ENCODE assay signal across 11 cellular contexts in the genomic region with DNA sequence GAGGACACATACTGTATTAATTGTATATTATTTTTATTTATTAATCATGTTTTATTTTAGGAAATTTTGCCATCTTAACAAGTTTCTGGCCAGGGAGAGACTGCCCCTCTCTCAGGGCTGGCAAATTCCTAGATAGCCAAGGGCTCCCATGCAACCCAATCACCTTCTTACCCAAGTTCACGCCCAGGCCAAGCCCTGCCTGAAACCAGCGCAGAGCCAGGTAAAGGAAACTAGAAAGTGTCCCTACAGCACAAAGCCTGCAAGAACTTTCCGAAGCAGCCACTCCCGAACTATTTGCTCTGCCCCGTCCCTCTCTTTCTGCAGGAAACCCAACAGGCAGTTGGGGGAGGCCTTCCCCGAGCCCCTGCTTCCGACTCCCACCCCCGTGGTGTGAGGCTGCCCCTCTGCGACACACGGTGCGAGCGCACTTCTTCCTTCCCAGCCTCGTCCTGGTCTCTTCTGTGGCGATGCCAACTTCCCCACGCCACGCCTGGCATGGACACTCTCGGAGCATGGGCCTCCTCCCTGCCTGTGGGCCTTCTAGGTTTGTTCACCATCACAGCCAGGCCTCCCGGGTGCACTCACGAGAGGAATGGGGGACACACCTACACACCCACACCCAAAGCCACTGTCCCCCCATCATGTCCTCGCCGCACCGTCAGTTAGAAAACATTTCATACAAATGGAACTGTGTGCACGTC.
DNase-seq lines count a peak whose midpoint lies in the region; ATAC-seq and TF ChIP-seq lines count a peak whose summit lies in the region.
"Had no signal": no experiment of that assay in that cellular context is flagged by ENCODE, and none has a peak within 500 bp of the region (broad histone marks: within the 10 kb centered on the region; RNA-seq: fewer than 3 reads in every experiment).

No MANE protein-coding gene starts in this region.

- H3K4me3 Mint-ChIP-seq in activated T-helper 1 cell treated with anti-CD3 and anti-CD28 coated beads, Interleukin-12 subunit alpha, Interleukin-12 subunit beta, Interleukin-2, Interleukin-4 antibody, amounts not matched to agents 30 ng/mL and 10 ng/mL and 1 ng/mL, durations not matched to agents 14 hours and 24 hours and 36 hours = no peak overlapping the region
- H3K4me3 Mint-ChIP-seq in stimulated activated naive CD8-positive, alpha-beta T cell treated with anti-CD3 and anti-CD28 coated beads, Interleukin-15, amount 100 ng/mL, for 72 hours = peak overlapping the region; percentile 5 to 27

- no peak overlapping the region for H3K4me3 ChIP-seq in left ventricle myocardium inferior
- no peak overlapping the region for H3K4me3 ChIP-seq in right cardiac atrium (ENCODE audit: low read length)

- intact Hi-C loops in Right ventricle myocardium inferior (cut with DNase I) (no loop called here), left ventricle myocardium inferior (cut with micrococcal nuclease) (no loop called here), right cardiac atrium (cut with DNase I) (no loop called here), head of caudate nucleus (cut with DNase I) (no loop called here)
- intact Hi-C loops in activated T-helper 1 cell treated with anti-CD3 and anti-CD28 coated beads, Interleukin-12 subunit alpha, Interleukin-12 subunit beta, Interleukin-2, Interleukin-4 antibody, amounts not matched to agents 30 ng/mL and 10 ng/mL and 1 ng/mL, durations not matched to agents 14 hours and 24 hours and 36 hours (cut with micrococcal nuclease) = no loop called here

- H3K36me3 ChIP-seq in left ventricle myocardium inferior = peaks cover 3% of the 10 kb centered on the region

- no peak for TF ChIP-seq CTCF in left ventricle myocardium inferior (IDR thresholded peaks at IDR 0.05; ENCODE audit: borderline replicate concordance)

- H3K27me3 Mint-ChIP-seq in activated T-helper 1 cell treated with anti-CD3 and anti-CD28 coated beads, Interleukin-12 subunit alpha, Interleukin-12 subunit beta, Interleukin-2, Interleukin-4 antibody, amounts not matched to agents 30 ng/mL and 10 ng/mL and 1 ng/mL, durations not matched to agents 14 hours and 24 hours and 36 hours (ENCODE audit: insufficient read depth) = no peaks in the 10 kb centered on the region
- no peaks in the 10 kb centered on the region for H3K27me3 Mint-ChIP-seq in stimulated activated naive CD8-positive, alpha-beta T cell treated with anti-CD3 and anti-CD28 coated beads, Interleukin-15, amount 100 ng/mL, for 72 hours

- H3K27me3 ChIP-seq in left ventricle myocardium inferior (ENCODE audit: low read depth) (no peaks in the 10 kb centered on the region), right cardiac atrium (ENCODE audit: control insufficient read depth, insufficient read depth) (no peaks in the 10 kb centered on the region)

- 73% methylated on average over 23 of the region's 23 CpGs for WGBS in right cardiac atrium

- H3K9me3 ChIP-seq in left ventricle myocardium inferior (replicated peaks) (no peaks in the 10 kb centered on the region), right cardiac atrium (ENCODE audit: control insufficient read depth, low read length) (no peaks in the 10 kb centered on the region)

- H3K4me1 ChIP-seq in left ventricle myocardium inferior = peaks cover 99% of the 10 kb centered on the region
- H3K4me1 ChIP-seq in right cardiac atrium (ENCODE audit: control insufficient read depth, insufficient read depth, low read length) = peaks cover 31% of the 10 kb centered on the region

- ATAC-seq in Right ventricle myocardium inferior (no peak), right cardiac atrium (no peak)
- no peak for ATAC-seq in stimulated activated naive CD8-positive, alpha-beta T cell treated with anti-CD3 and anti-CD28 coated beads, Interleukin-15, amount 100 ng/mL, for 72 hours
- ATAC-seq: sciatic nerve had no signal

- H3K27ac ChIP-seq in left ventricle myocardium inferior (replicated peaks) (no peak overlapping the region), right cardiac atrium (ENCODE audit: low read length) (no peak overlapping the region)

- DNase-seq in Right ventricle myocardium inferior (ENCODE audit: missing footprints) = peak; percentile 60
- no peak for DNase-seq in left ventricle myocardium inferior
- no peak for DNase-seq in activated T-helper 1 cell treated with anti-CD3 and anti-CD28 coated beads, Interleukin-12 subunit alpha, Interleukin-12 subunit beta, Interleukin-2, Interleukin-4 antibody, amounts not matched to agents 30 ng/mL and 10 ng/mL and 1 ng/mL, durations not matched to agents 14 hours and 24 hours and 36 hours (ENCODE audit: low spot score)
- peak in 2 of 3 donors; percentile 53 to 55 for DNase-seq in right cardiac atrium
- no peak for DNase-seq in stimulated activated naive CD8-positive, alpha-beta T cell treated with anti-CD3 and anti-CD28 coated beads, Interleukin-15, amount 100 ng/mL, for 72 hours
- DNase-seq in NCI-H446 (lab: John Stamatoyannopoulos, UW) = no peak
- no peak for DNase-seq in dedifferentiated amniotic fluid mesenchymal stem cell (ENCODE audit: extremely low spot score)
- DNase-seq in head of caudate nucleus = no peak
- DNase-seq: activated gamma-delta T cell treated with Interleukin-2 at 50 U/mL for 16 hours, NCI-H2107 had no signal

- H3K9me3 Mint-ChIP-seq in activated T-helper 1 cell treated with anti-CD3 and anti-CD28 coated beads, Interleukin-12 subunit alpha, Interleukin-12 subunit beta, Interleukin-2, Interleukin-4 antibody, amounts not matched to agents 30 ng/mL and 10 ng/mL and 1 ng/mL, durations not matched to agents 14 hours and 24 hours and 36 hours = no peaks in the 10 kb centered on the region
- no peaks in the 10 kb centered on the region for H3K9me3 Mint-ChIP-seq in stimulated activated naive CD8-positive, alpha-beta T cell treated with anti-CD3 and anti-CD28 coated beads, Interleukin-15, amount 100 ng/mL, for 72 hours

- H3K36me3 Mint-ChIP-seq in activated T-helper 1 cell treated with anti-CD3 and anti-CD28 coated beads, Interleukin-12 subunit alpha, Interleukin-12 subunit beta, Interleukin-2, Interleukin-4 antibody, amounts not matched to agents 30 ng/mL and 10 ng/mL and 1 ng/mL, durations not matched to agents 14 hours and 24 hours and 36 hours (ENCODE audit: low read depth) = peaks cover 5% of the 10 kb centered on the region

- H3K4me1 Mint-ChIP-seq in activated T-helper 1 cell treated with anti-CD3 and anti-CD28 coated beads, Interleukin-12 subunit alpha, Interleukin-12 subunit beta, Interleukin-2, Interleukin-4 antibody, amounts not matched to agents 30 ng/mL and 10 ng/mL and 1 ng/mL, durations not matched to agents 14 hours and 24 hours and 36 hours (ENCODE audit: low read depth) = peaks cover 85% of the 10 kb centered on the region
- H3K4me1 Mint-ChIP-seq in stimulated activated naive CD8-positive, alpha-beta T cell treated with anti-CD3 and anti-CD28 coated beads, Interleukin-15, amount 100 ng/mL, for 72 hours = peaks cover 97% of the 10 kb centered on the region

- H3K27ac Mint-ChIP-seq in activated T-helper 1 cell treated with anti-CD3 and anti-CD28 coated beads, Interleukin-12 subunit alpha, Interleukin-12 subunit beta, Interleukin-2, Interleukin-4 antibody, amounts not matched to agents 30 ng/mL and 10 ng/mL and 1 ng/mL, durations not matched to agents 14 hours and 24 hours and 36 hours = peak overlapping the region; percentile 55
- peak overlapping the region in 1 of 2 donors; percentile 13 for H3K27ac Mint-ChIP-seq in stimulated activated naive CD8-positive, alpha-beta T cell treated with anti-CD3 and anti-CD28 coated beads, Interleukin-15, amount 100 ng/mL, for 72 hours

Comparison
In these comparisons a context has a peak if more than half of its experiments do, and no peak if none do; other contexts are left out.
1. DNase-seq: peak in Right ventricle myocardium inferior (single experiment) and right cardiac atrium (2 of 3); none in left ventricle myocardium inferior (single experiment), activated T-helper 1 cell treated with anti-CD3 and anti-CD28 coated beads, Interleukin-12 subunit alpha, Interleukin-12 subunit beta, Interleukin-2, Interleukin-4 antibody, amounts not matched to agents 30 ng/mL and 10 ng/mL and 1 ng/mL, durations not matched to agents 14 hours and 24 hours and 36 hours (single experiment), stimulated activated naive CD8-positive, alpha-beta T cell treated with anti-CD3 and anti-CD28 coated beads, Interleukin-15, amount 100 ng/mL, for 72 hours (0 of 2), NCI-H446 (0 of 2), dedifferentiated amniotic fluid mesenchymal stem cell (single experiment) and head of caudate nucleus (0 of 42).